Comparison of ENCODE assay signal across 8 cellular contexts in genomic region chr10:79093658-79094411, GRCh38. TPM values are rescaled to one million over a fixed set of nuclear protein-coding genes. Genes with fewer than 3 reads are reported as not detected.
DNase-seq lines count a peak whose midpoint lies in the region; ATAC-seq and TF ChIP-seq lines count a peak whose summit lies in the region.

No MANE protein-coding gene starts in this region.

- H3K18ac ChIP-seq in H9 (ENCODE audit: insufficient read length, low read depth, low read length), result no peak overlapping the region

- H3K79me1 ChIP-seq in H9 (ENCODE audit: insufficient read depth, low read depth, low read length, poor library complexity, severe bottlenecking), result peaks cover 7% of the 10 kb centered on the region

- H2AK5ac ChIP-seq in H9 (ENCODE audit: insufficient read length, low read length), result no peak overlapping the region

- H2AFZ ChIP-seq in H9 (ENCODE audit: low read length), result no peak overlapping the region

- H4K5ac ChIP-seq in H9 (ENCODE audit: insufficient read length, low read depth, low read length), result no peak overlapping the region

- intact Hi-C loops in heart left ventricle (cut with DNase I), result loop anchor here in 1 of 10 donors (2.0 kb wide), 1 partner anchor 51 kb away; no protein-coding TSS in a partner anchor
- intact Hi-C loops in spleen (cut with DNase I; ENCODE audit: low total_unique reads), result no loop called here
- intact Hi-C loops in A673 (cut with micrococcal nuclease; ENCODE audit: unreplicated experiment), result no loop called here

- H3K56ac ChIP-seq in H9 (ENCODE audit: insufficient read length, low read depth, low read length), result no peak overlapping the region

- no peak overlapping the region for H2BK5ac ChIP-seq in H9 (ENCODE audit: insufficient read length, low read length)

- H3K79me2 ChIP-seq in H9 (ENCODE audit: insufficient read depth, low read length), result peaks cover 13% of the 10 kb centered on the region; the same call in 1 of the 2 replicates

- H3K4me2 ChIP-seq in H9 (ENCODE audit: insufficient read depth, insufficient read length, low read length), result no peak overlapping the region

- peak overlapping the region in 2 of 3 experiments; percentile 48 to 53; a peak in 2 of 7 replicates for H3K27ac Mint-ChIP-seq in H9

- no TSS peak for BruUV-seq in A673 (replicated peaks; lab: Mats Ljungman, UMichigan)

- CTCF ChIA-PET in AG04450 (lab: Charles Lee) (no interaction called here), RWPE1 (lab: Yijun Ruan, JAX) (no interaction called here), A673 (lab: Charles Lee) (interaction anchor here (1.5 kb wide), 1 partner anchor 101 kb away, joined by 6 read pairs; no protein-coding TSS in a partner anchor)

- peaks cover 40 to 58% of the 10 kb centered on the region in 2 experiments for H3K4me1 Mint-ChIP-seq in H9

- H3K27me3 ChIP-seq in AG04450 (ENCODE audit: control insufficient read depth, insufficient read depth, low read length) (no peaks in the 10 kb centered on the region), H9 (ENCODE audit: insufficient read depth, low read length) (no peaks in the 10 kb centered on the region), heart left ventricle (no peaks in the 10 kb centered on the region), spleen (replicated peaks in 1 of 7) (peaks cover 0 to 6% (median 0%) of the 10 kb centered on the region in 7 donors), A673 (replicated peaks; ENCODE audit: insufficient read depth, low read depth, low read length, poor library complexity) (no peaks in the 10 kb centered on the region)

- peak; percentile 74 to 88 (median 84) for ATAC-seq in heart left ventricle
- no peak for ATAC-seq in HG03521 (IDR thresholded peaks at IDR 0.05; ENCODE audit: unreplicated experiment)

- H4K91ac ChIP-seq in H9 (ENCODE audit: insufficient read length, low read depth, low read length), result no peak overlapping the region

- DNase-seq in AG04450 (ENCODE audit: low read depth, low spot score), result no peak
- no peak for DNase-seq in H9
- DNase-seq in RWPE1 (ENCODE audit: low spot score), result no peak
- DNase-seq in heart left ventricle, result peak in 1 of 5 donors; percentile 87
- DNase-seq in spleen, result no peak
- no peak for DNase-seq in RKO (ENCODE audit: low spot score)
- no peak for DNase-seq in A673 (ENCODE audit: low spot score)

- no peak overlapping the region for H3K14ac ChIP-seq in H9 (ENCODE audit: insufficient read depth, low read length)

- H3K23ac ChIP-seq in H9 (ENCODE audit: insufficient read length, low read depth, low read length), result no peak overlapping the region

- no peak overlapping the region for H2BK15ac ChIP-seq in H9 (ENCODE audit: low read depth, low read length)

- POLR2A ChIA-PET in AG04450 (lab: Yijun Ruan, JAX) (interaction anchor here (1.1 to 1.5 kb wide), 3 partner anchors 9 to 21 kb away, joined by 3 to 4 read pairs (median 4); no protein-coding TSS in a partner anchor), RWPE1 (lab: Yijun Ruan, JAX; ENCODE audit: low non-redundant PET) (no interaction called here), A673 (lab: Charles Lee; ENCODE audit: low non-redundant PET) (no interaction called here)

- no peaks in the 10 kb centered on the region for H3K9me3 Mint-ChIP-seq in H9

- H2BK20ac ChIP-seq in H9 (ENCODE audit: low read depth, low read length, poor library complexity, severe bottlenecking), result no peak overlapping the region

- peaks cover 0 to 11% (median 0%) of the 10 kb centered on the region in 3 experiments; a peak in 4 of 7 replicates for H3K36me3 Mint-ChIP-seq in H9 (ENCODE audit: insufficient read depth in 1 of 3, low read depth in 3 of 3)

- no peak overlapping the region for H2BK12ac ChIP-seq in H9 (ENCODE audit: insufficient read length, low read depth, low read length)

- no peaks in the 10 kb centered on the region for H3K9me3 ChIP-seq in AG04450 (ENCODE audit: control insufficient read depth, insufficient read depth, low read length)
- no peaks in the 10 kb centered on the region for H3K9me3 ChIP-seq in H9 (ENCODE audit: control insufficient read depth, low read depth, low read length)
- H3K9me3 ChIP-seq in heart left ventricle, result no peaks in the 10 kb centered on the region
- no peaks in the 10 kb centered on the region for H3K9me3 ChIP-seq in spleen
- H3K9me3 ChIP-seq in A673 (ENCODE audit: low read depth, low read length, poor library complexity, severe bottlenecking), result no peaks in the 10 kb centered on the region

- no peak overlapping the region for H3K4ac ChIP-seq in H9 (ENCODE audit: low read depth, low read length)

- H3K23me2 ChIP-seq in H9 (ENCODE audit: insufficient read length, low read depth, low read length, poor library complexity, severe bottlenecking), result no peaks in the 10 kb centered on the region

- H3K9ac ChIP-seq in H9 (ENCODE audit: extremely low read depth, insufficient read length, low read length), result no peak overlapping the region

- no peaks in the 10 kb centered on the region for H3K4me1 ChIP-seq in H9 (ENCODE audit: insufficient read depth, low read length)
- peaks cover 12 to 100% (median 94%) of the 10 kb centered on the region in 12 donors for H3K4me1 ChIP-seq in heart left ventricle
- H3K4me1 ChIP-seq in spleen, result peaks cover 33 to 100% (median 85%) of the 10 kb centered on the region in 6 donors
- H3K4me1 ChIP-seq in A673 (ENCODE audit: insufficient read depth, low read length, poor library complexity, severe bottlenecking), result peaks cover 18% of the 10 kb centered on the region

- no peak overlapping the region for H3K4me3 Mint-ChIP-seq in H9

- no peak overlapping the region for H3T11ph ChIP-seq in H9 (ENCODE audit: low read length)

- whole genome bisulfite sequencing in H9 (ENCODE audit: extremely low coverage, insufficient read length, low lambda C conversion rate), result no CpG with 5 or more reads among the region's 24 CpGs
- 17 to 24% (median 18%) methylated on average over 11 to 24 of the region's 24 CpGs for WGBS in heart left ventricle, 4 donors
- 9 to 29% (median 13%) methylated on average over 15 to 24 of the region's 24 CpGs for WGBS in spleen, 5 donors

- H4K20me1 ChIP-seq in H9 (ENCODE audit: control insufficient read depth, insufficient read depth, insufficient read length), result no peaks in the 10 kb centered on the region

- H3K27ac ChIP-seq in AG04450 (ENCODE audit: low read depth, low read length) (peak overlapping the region; percentile 68), H9 (ENCODE audit: insufficient read length, low read depth, low read length) (no peak overlapping the region), RWPE1 (peak overlapping the region; percentile 52), heart left ventricle (peak overlapping the region; percentile 67 to 96 (median 78)), spleen (peak overlapping the region; percentile 19 to 81 (median 69)), A673 (ENCODE audit: low read depth, low read length, poor library complexity, severe bottlenecking) (no peak overlapping the region)

- H3K36me3 ChIP-seq in heart left ventricle (peaks cover 0 to 3% (median 0%) of the 10 kb centered on the region in 9 donors), spleen (no peaks in the 10 kb centered on the region), A673 (ENCODE audit: insufficient read depth, low read length, poor library complexity, severe bottlenecking) (no peaks in the 10 kb centered on the region)

- H4K8ac ChIP-seq in H9 (replicated peaks; ENCODE audit: insufficient read length, low read depth, low read length), result no peak overlapping the region

- no peak overlapping the region for H2BK120ac ChIP-seq in H9 (ENCODE audit: low read depth, low read length, poor library complexity, severe bottlenecking)

- no peak for TF ChIP-seq POLR2A in heart left ventricle (IDR thresholded peaks at IDR 0.05)
- TF ChIP-seq POLR2A in spleen (IDR thresholded peaks at IDR 0.05), result no peak

- TF ChIP-seq CTCF in AG04450 (IDR thresholded peaks at IDR 0.05; ENCODE audit: low read depth, low read length) (no peak), H9 (conservative IDR thresholded peaks at IDR 0.05) (no peak), RWPE1 (conservative IDR thresholded peaks at IDR 0.05; ENCODE audit: low read depth) (no peak), heart left ventricle (IDR thresholded peaks at IDR 0.05) (no peak), spleen (IDR thresholded peaks at IDR 0.05 in 8 of 11, conservative IDR thresholded peaks at IDR 0.05 in 3 of 11) (no peak), A673 (conservative IDR thresholded peaks at IDR 0.05; ENCODE audit: low read depth, low read length) (no peak)

- H3K4me3 ChIP-seq in AG04450 (ENCODE audit: low read depth, low read length) (0 out of 2 replicates have a peak overlapping the region, but pooled peaks have one; percentile 7), heart left ventricle (peak overlapping the region in 4 of 12 donors; percentile 1 to 26 (median 12)), spleen (no peak overlapping the region), A673 (ENCODE audit: low read depth, low read length, poor library complexity, severe bottlenecking) (no peak overlapping the region)

- H3K27me3 Mint-ChIP-seq in H9 (ENCODE audit: low read depth), result no peaks in the 10 kb centered on the region

RNA-seq across cellular contexts. Expression of gene ZMIZ1, which starts 25.1 kb away (rescaled TPM):
- polyA plus RNA-seq in AG04450 (2011; rRNA removed), result 7.6 and 12.8 TPM in 2 replicates
- 16.5 and 21.3 TPM in 2 replicates for polyA minus RNA-seq in AG04450 (2011; rRNA and poly(A)+ RNA removed)
- total RNA-seq in H9 (2021), result 31.8 and 36.9 TPM in 2 replicates
- 10 to 100 TPM; 39.8 to 75.4 (median 50.5) TPM for total RNA-seq in heart left ventricle
- polyA plus RNA-seq in heart left ventricle, result 10 to 100 TPM; 19.7 to 45.7 TPM
- 100 to 1,000 TPM; 117 to 210 (median 129) TPM for total RNA-seq in spleen
- polyA plus RNA-seq in spleen, result 10 to 100 TPM; 10.7 to 29.7 (median 11.8) TPM
- total RNA-seq in A673 (2021), result 35.8 and 42.1 TPM in 2 replicates

Comparison
In these comparisons a context has a peak if more than half of its experiments do, and no peak if none do; other contexts are left out.
1. H3K27ac ChIP-seq: peak in AG04450 (single experiment), RWPE1 (single experiment), heart left ventricle (12 of 12) and spleen (8 of 8); none in H9 (single experiment) and A673 (single experiment).